In the genomic region with DNA sequence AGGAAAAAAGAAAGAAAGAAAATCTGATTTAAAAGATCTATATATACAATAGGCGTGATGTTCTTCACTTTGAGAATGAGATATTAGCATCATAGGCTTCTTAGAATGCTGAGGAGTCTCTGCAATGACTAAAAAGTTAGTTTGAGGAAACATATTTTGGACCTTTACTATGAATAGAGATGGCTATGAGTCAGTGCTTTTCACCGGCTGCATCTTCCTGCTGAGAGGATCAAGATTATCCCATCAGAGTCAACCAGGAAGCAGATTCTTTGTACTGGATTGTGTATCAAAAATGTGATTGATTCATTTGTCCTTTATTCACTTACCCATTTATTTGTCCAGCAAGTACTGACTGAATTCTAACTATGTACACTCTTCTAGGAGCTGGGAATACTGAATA, we compare ENCODE assay signal across 20 cellular contexts.
"Had no signal": no experiment of that assay in that cellular context is flagged by ENCODE, and none has a peak within 500 bp of the region (broad histone marks: within the 10 kb centered on the region; RNA-seq: fewer than 3 reads in every experiment).

No MANE protein-coding gene starts in this region.

- ATAC-seq: activated CD4-positive, CD25-positive, alpha-beta regulatory T cell treated with anti-CD3 and anti-CD28 coated beads, Interleukin-2, amount 50 U/mL, for 24 hours; gastrocnemius medialis; heart left ventricle; left colon; lower lobe of right lung; right cardiac atrium; stimulated activated naive CD8-positive, alpha-beta T cell treated with anti-CD3 and anti-CD28 coated beads, Interleukin-15, Interleukin-2, amounts not matched to agents 100 U/mL and 50 U/mL, for 24 hours had no signal

- H3K27me3 Mint-ChIP-seq: activated naive CD8-positive, alpha-beta T cell treated with anti-CD3 and anti-CD28 coated beads, Interleukin-2, amount 10 ng/mL, durations not matched to agents 7 days and 5 days had no signal

- H3K9me3 Mint-ChIP-seq: activated naive CD8-positive, alpha-beta T cell treated with anti-CD3 and anti-CD28 coated beads, Interleukin-2, amount 10 ng/mL, durations not matched to agents 7 days and 5 days; nephron had no signal

- H3K4me1 Mint-ChIP-seq: activated naive CD8-positive, alpha-beta T cell treated with anti-CD3 and anti-CD28 coated beads, Interleukin-2, amount 10 ng/mL, durations not matched to agents 7 days and 5 days; nephron had no signal

- H3K27ac Mint-ChIP-seq: activated naive CD8-positive, alpha-beta T cell treated with anti-CD3 and anti-CD28 coated beads, Interleukin-2, amount 10 ng/mL, durations not matched to agents 7 days and 5 days; nephron had no signal

- DNase-seq: activated naive CD4-positive, alpha-beta T cell; activated naive CD8-positive, alpha-beta T cell treated with anti-CD3 and anti-CD28 coated beads, Interleukin-2, amount 10 ng/mL, durations not matched to agents 7 days and 5 days; caudate nucleus; effector CD8-positive, alpha-beta T cell; gastrocnemius medialis; heart left ventricle; left colon; lower lobe of right lung; right cardiac atrium; stimulated activated naive CD8-positive, alpha-beta T cell treated with anti-CD3 and anti-CD28 coated beads, Interleukin-15, Interleukin-2, amounts not matched to agents 100 U/mL and 50 U/mL, for 24 hours; T-helper 1 cell; T1000 had no signal

- H3K27ac ChIP-seq: ascending aorta, coronary artery, gastrocnemius medialis, heart left ventricle, lower lobe of right lung, prostate gland, suprapubic skin, upper lobe of left lung had no signal

- H3K4me1 ChIP-seq: ascending aorta, gastrocnemius medialis, heart left ventricle, lower lobe of right lung, prostate gland, suprapubic skin, upper lobe of left lung had no signal

- H3K36me3 Mint-ChIP-seq: activated naive CD8-positive, alpha-beta T cell treated with anti-CD3 and anti-CD28 coated beads, Interleukin-2, amount 10 ng/mL, durations not matched to agents 7 days and 5 days had no signal

- H3K36me3 ChIP-seq: ascending aorta, gastrocnemius medialis, heart left ventricle, lower lobe of right lung, prostate gland, suprapubic skin, upper lobe of left lung had no signal

- H3K27me3 ChIP-seq: ascending aorta, gastrocnemius medialis, heart left ventricle, suprapubic skin, upper lobe of left lung had no signal

- H3K4me3 ChIP-seq: ascending aorta, coronary artery, gastrocnemius medialis, heart left ventricle, lower lobe of right lung, prostate gland, smooth muscle cell, suprapubic skin, upper lobe of left lung had no signal

- H3K4me2 ChIP-seq: smooth muscle cell had no signal

- H3K4me3 Mint-ChIP-seq: activated naive CD8-positive, alpha-beta T cell treated with anti-CD3 and anti-CD28 coated beads, Interleukin-2, amount 10 ng/mL, durations not matched to agents 7 days and 5 days; nephron had no signal

- H3K9me3 ChIP-seq: ascending aorta, gastrocnemius medialis, heart left ventricle, lower lobe of right lung, prostate gland, suprapubic skin, upper lobe of left lung had no signal
